17 cellular contexts compared by ENCODE assay signal in the genomic region with DNA sequence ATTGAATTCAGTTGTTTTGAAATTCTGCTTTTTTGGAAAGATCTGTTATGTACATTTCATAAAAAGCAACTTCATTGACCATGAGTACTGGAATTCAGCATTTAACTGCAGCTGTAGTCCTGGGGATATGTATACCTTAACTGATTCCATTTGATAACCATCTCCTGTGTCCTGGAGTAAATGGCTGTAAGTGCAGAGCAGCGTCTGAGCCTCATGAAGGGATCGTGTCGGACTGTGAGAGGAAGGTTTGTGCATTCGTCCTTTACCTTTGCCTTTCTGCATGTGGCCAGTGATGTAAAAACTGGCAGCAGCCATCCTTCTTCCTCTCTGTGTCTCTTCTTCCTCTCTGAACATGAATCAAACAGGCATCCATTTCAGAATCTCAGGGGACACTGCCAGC.
A peak's percentile ranks its signal among the peaks of the same experiment; 100 is the strongest.
DNase-seq lines count a peak whose midpoint lies in the region; ATAC-seq and TF ChIP-seq lines count a peak whose summit lies in the region.
"Had no signal": no experiment of that assay in that cellular context is flagged by ENCODE, and none has a peak within 500 bp of the region (broad histone marks: within the 10 kb centered on the region; RNA-seq: fewer than 3 reads in every experiment).

No MANE protein-coding gene starts in this region.

- DNase-seq in NCI-H510A treated with DMSO at 0.1 percent for 48 hours (lab: John Stamatoyannopoulos, UW) (peak; percentile 68), NCI-H510A (lab: John Stamatoyannopoulos, UW) (no peak), coronary artery (ENCODE audit: low spot score) (no peak), osteoblast (ENCODE audit: insufficient read length, low spot score, missing footprints) (no peak), transverse colon (no peak), NK-92 (lab: John Stamatoyannopoulos, UW; ENCODE audit: unreplicated experiment) (no peak), LoVo (ENCODE audit: low spot score) (no peak)
- DNase-seq: cortex of kidney; NCI-H2029; NCI-H774; stimulated activated CD4-positive, alpha-beta T cell treated with anti-CD3 and anti-CD28 coated beads, Interleukin-4, amount 100 ng/mL, for 24 hours; stimulated activated CD8-positive, alpha-beta memory T cell treated with anti-CD3 and anti-CD28 coated beads, Interleukin-4, amount 100 ng/mL, for 48 hours; trophoblast cell had no signal

- in situ Hi-C loops in transverse colon (cut with MboI; ENCODE audit: low pct_ligation_motif_present in 1 of 4, low pct_unique_long_range_greater_than_20kb in 1 of 4, low sequenced_read_pairs in 3 of 4) = no loop called here

- H3K27me3 ChIP-seq in osteoblast (ENCODE audit: insufficient read depth, low read length) (no peaks in the 10 kb centered on the region), transverse colon (no peaks in the 10 kb centered on the region)

- H3K27ac ChIP-seq in coronary artery (peak overlapping the region; percentile 79 to 92), osteoblast (ENCODE audit: low read depth, low read length) (peak overlapping the region; percentile 26), transverse colon (peak overlapping the region; percentile 60 to 78 (median 68))
- H3K27ac ChIP-seq: 22Rv1, C4-2B had no signal

- peaks cover 63% of the 10 kb centered on the region for H4K20me1 ChIP-seq in osteoblast (ENCODE audit: insufficient read depth, low read length)

- no peak for ATAC-seq in HG02642 (IDR thresholded peaks at IDR 0.05; ENCODE audit: poor library complexity, unreplicated experiment)

- no peak for TF ChIP-seq POLR2A in transverse colon (IDR thresholded peaks at IDR 0.05)

- no peak for TF ChIP-seq EP300 in transverse colon (IDR thresholded peaks at IDR 0.05; ENCODE audit: low read depth)

- no peak overlapping the region for H2AFZ ChIP-seq in osteoblast (ENCODE audit: low read length)

- intact Hi-C loops in transverse colon (cut with DNase I; ENCODE audit: low total_unique reads) = no loop called here

- H3K9me3 ChIP-seq in osteoblast (ENCODE audit: low read depth, low read length) (no peaks in the 10 kb centered on the region), transverse colon (no peaks in the 10 kb centered on the region)
- H3K9me3 ChIP-seq: HAP-1 had no signal

- H3K36me3 ChIP-seq in osteoblast (ENCODE audit: insufficient read depth, low read length) = peaks cover 80% of the 10 kb centered on the region
- H3K36me3 ChIP-seq in transverse colon = no peaks in the 10 kb centered on the region
- H3K36me3 ChIP-seq: HAP-1 had no signal

- TF ChIP-seq CTCF in coronary artery (IDR thresholded peaks at IDR 0.05) (no peak), osteoblast (IDR thresholded peaks at IDR 0.05; ENCODE audit: extremely low read depth, low read depth, low read length) (no peak), transverse colon (IDR thresholded peaks at IDR 0.05) (no peak)

- H3K4me1 ChIP-seq in osteoblast (ENCODE audit: insufficient read depth, low read length) (peaks cover 68% of the 10 kb centered on the region), transverse colon (peaks cover 22 to 67% (median 54%) of the 10 kb centered on the region in 4 donors)

- WGBS in transverse colon (ENCODE audit: low coverage in 1 of 2), 2 donors = 46 to 58% methylated on average over 4 of the region's 4 CpGs

- H3K4me2 ChIP-seq in osteoblast (ENCODE audit: insufficient read depth, low read length) = no peak overlapping the region

- H3K79me2 ChIP-seq in osteoblast (ENCODE audit: insufficient read depth, low read length) = peaks cover 98% of the 10 kb centered on the region

- H3K4me3 ChIP-seq in coronary artery (peak overlapping the region; percentile 32), osteoblast (ENCODE audit: insufficient read depth, low read length) (no peak overlapping the region), transverse colon (no peak overlapping the region)
- H3K4me3 ChIP-seq: HAP-1 had no signal

Comparison
In these comparisons a context has a peak if more than half of its experiments do, and no peak if none do; other contexts are left out.
1. H3K27ac ChIP-seq: peak in every context shown above with its lines; median percentile 86 in coronary artery; 68 in transverse colon; 26 in osteoblast.